24 cellular contexts compared by ENCODE assay signal in the genomic region with DNA sequence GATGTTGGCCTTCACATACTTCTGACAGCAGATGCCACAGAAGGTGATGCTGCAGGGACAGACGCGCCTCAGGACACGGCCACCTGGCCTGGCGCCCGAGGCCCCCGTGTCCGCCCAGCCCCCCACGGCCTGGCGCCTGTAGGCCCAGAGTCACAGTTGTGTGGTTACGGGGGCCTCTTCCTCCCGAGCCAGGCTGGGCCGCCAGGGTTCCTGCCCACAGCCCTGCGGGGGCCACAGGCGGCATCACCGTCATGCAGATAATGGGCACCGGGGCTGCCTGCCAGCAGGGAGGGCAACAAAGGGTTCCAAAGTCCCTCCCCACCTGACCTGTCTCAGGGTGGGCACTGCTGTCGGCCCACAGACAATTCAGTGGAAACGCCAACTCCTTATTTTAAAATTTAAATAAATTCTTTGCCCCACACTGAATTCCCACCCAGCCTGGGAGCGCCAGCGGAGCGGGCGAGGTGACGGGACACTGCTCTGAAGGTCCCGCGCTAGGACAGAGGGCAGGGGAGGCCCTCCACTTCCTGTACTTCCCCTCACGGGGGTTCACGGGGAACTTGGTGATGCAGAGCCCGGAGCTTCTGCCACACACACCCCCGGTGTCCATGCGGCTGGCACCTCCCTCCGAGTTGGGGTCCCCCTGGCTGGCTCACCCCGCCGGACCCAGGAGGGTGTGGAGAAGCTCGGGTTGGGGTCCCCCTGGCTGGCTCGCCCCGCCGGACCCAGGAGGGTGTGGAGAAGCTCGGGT.
"Had no signal": no experiment of that assay in that cellular context is flagged by ENCODE, and none has a peak within 500 bp of the region (broad histone marks: within the 10 kb centered on the region; RNA-seq: fewer than 3 reads in every experiment).

No MANE protein-coding gene starts in this region.

- DNase-seq: activated CD4-positive, alpha-beta T cell treated with anti-CD3 and anti-CD28 coated beads for 4 hours; activated CD8-positive, alpha-beta memory T cell treated with anti-CD3 and anti-CD28 coated beads for 24 hours; activated gamma-delta T cell treated with Interleukin-2 at 50 U/mL for 16 hours; activated naive CD4-positive, alpha-beta T cell treated with anti-CD3 and anti-CD28 coated beads, Interleukin-2, amount 10 ng/mL, durations not matched to agents 7 days and 5 days; activated naive CD8-positive, alpha-beta T cell treated with anti-CD3 and anti-CD28 coated beads for 36 hours; activated T-cell treated with anti-CD3 and anti-CD28 coated beads, Interleukin-2, amount 50 U/mL, for 48 hours; brain microvascular endothelial cell; Karpas-422; NCI-H1092; NCI-H1417; NCI-H1930; NCI-H2171 treated with DMSO at 0.1 percent for 48 hours; NCI-H345; NCI-H510A; NCI-H526 treated with DMSO at 0.1 percent for 48 hours; NCI-H82; NK-92 treated with Interleukin-12 subunit alpha and Interleukin-12 subunit beta, amount 100 ng/mL, for 24 hours; PC-9; SHP77 treated with DMSO at 0.1 percent for 48 hours had no signal

- H3K27ac Mint-ChIP-seq: activated naive CD4-positive, alpha-beta T cell treated with anti-CD3 and anti-CD28 coated beads, Interleukin-2, amount 10 ng/mL, durations not matched to agents 7 days and 5 days; activated naive CD8-positive, alpha-beta T cell treated with anti-CD3 and anti-CD28 coated beads for 36 hours; activated T-helper 2 cell treated with anti-CD3 and anti-CD28 coated beads, Interferon-gamma antibody, Interleukin-2, Interleukin-4, amounts not matched to agents 10 μg/mL and 5 μg/mL and 100 μg/mL, durations not matched to agents 14 hours and 24 hours and 36 hours; T-helper 1 cell treated with Interleukin-12 subunit alpha and Interleukin-12 subunit beta and Interleukin-4 antibody, amounts not matched to agents 30 μg/mL and 1 μg/mL, for 36 hours had no signal

- H3K36me3 Mint-ChIP-seq: activated naive CD4-positive, alpha-beta T cell treated with anti-CD3 and anti-CD28 coated beads, Interleukin-2, amount 10 ng/mL, durations not matched to agents 7 days and 5 days; activated naive CD8-positive, alpha-beta T cell treated with anti-CD3 and anti-CD28 coated beads for 36 hours had no signal

- H3K4me3 Mint-ChIP-seq: activated naive CD4-positive, alpha-beta T cell treated with anti-CD3 and anti-CD28 coated beads, Interleukin-2, amount 10 ng/mL, durations not matched to agents 7 days and 5 days; activated naive CD8-positive, alpha-beta T cell treated with anti-CD3 and anti-CD28 coated beads for 36 hours; T-helper 1 cell treated with Interleukin-12 subunit alpha and Interleukin-12 subunit beta and Interleukin-4 antibody, amounts not matched to agents 30 μg/mL and 1 μg/mL, for 36 hours had no signal

- H2AFZ ChIP-seq: PC-9 had no signal

- H3K4me3 ChIP-seq: cardiac muscle cell, K562, PC-9 had no signal

- H3K4me2 ChIP-seq: PC-9 had no signal

- H3K27me3 ChIP-seq: brain microvascular endothelial cell, cardiac muscle cell had no signal

- ATAC-seq: activated CD4-positive, CD25-positive, alpha-beta regulatory T cell treated with anti-CD3 and anti-CD28 coated beads, Interleukin-2, amount 50 U/mL, for 24 hours; K562 had no signal

- H3K36me3 ChIP-seq: brain microvascular endothelial cell, cardiac muscle cell had no signal

- H3K9me3 Mint-ChIP-seq: activated naive CD4-positive, alpha-beta T cell treated with anti-CD3 and anti-CD28 coated beads, Interleukin-2, amount 10 ng/mL, durations not matched to agents 7 days and 5 days; activated naive CD8-positive, alpha-beta T cell treated with anti-CD3 and anti-CD28 coated beads for 36 hours; activated T-helper 2 cell treated with anti-CD3 and anti-CD28 coated beads, Interferon-gamma antibody, Interleukin-2, Interleukin-4, amounts not matched to agents 10 μg/mL and 5 μg/mL and 100 μg/mL, durations not matched to agents 14 hours and 24 hours and 36 hours; T-helper 1 cell treated with Interleukin-12 subunit alpha and Interleukin-12 subunit beta and Interleukin-4 antibody, amounts not matched to agents 30 μg/mL and 1 μg/mL, for 36 hours had no signal

- FAIRE-seq: K562 had no signal

- H3K27ac ChIP-seq: brain microvascular endothelial cell, cardiac muscle cell, PC-9 had no signal
